In the genomic region with DNA sequence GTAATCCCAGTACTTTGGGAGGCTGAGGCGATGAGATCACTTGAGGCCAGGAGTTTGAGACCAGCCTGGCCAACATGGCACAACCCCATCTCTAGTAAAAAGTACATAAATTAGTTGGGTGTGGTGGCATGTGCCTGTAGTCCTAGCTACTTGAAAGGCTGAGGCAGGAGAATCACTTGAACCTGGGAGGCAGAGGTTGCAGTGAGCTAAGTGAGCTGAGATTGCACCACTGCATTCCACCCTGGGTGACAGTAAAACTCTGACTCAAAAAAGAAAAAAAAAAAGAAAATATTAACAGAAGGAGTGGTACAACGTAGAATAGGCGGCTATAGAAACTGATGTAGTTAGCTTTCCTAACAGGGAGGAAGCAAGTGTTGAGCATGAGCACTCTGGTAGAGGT, we compare ENCODE assay signal across 1 cellular context.
TF ChIP-seq lines count a peak whose summit lies in the region.

No MANE protein-coding gene starts in this region.

TF ChIP-seq in GM12878, 131 proteins besides CTCF, POLR2A, EP300 and RAD21 (continued from another document):
- TF ChIP-seq, protein P1, sequence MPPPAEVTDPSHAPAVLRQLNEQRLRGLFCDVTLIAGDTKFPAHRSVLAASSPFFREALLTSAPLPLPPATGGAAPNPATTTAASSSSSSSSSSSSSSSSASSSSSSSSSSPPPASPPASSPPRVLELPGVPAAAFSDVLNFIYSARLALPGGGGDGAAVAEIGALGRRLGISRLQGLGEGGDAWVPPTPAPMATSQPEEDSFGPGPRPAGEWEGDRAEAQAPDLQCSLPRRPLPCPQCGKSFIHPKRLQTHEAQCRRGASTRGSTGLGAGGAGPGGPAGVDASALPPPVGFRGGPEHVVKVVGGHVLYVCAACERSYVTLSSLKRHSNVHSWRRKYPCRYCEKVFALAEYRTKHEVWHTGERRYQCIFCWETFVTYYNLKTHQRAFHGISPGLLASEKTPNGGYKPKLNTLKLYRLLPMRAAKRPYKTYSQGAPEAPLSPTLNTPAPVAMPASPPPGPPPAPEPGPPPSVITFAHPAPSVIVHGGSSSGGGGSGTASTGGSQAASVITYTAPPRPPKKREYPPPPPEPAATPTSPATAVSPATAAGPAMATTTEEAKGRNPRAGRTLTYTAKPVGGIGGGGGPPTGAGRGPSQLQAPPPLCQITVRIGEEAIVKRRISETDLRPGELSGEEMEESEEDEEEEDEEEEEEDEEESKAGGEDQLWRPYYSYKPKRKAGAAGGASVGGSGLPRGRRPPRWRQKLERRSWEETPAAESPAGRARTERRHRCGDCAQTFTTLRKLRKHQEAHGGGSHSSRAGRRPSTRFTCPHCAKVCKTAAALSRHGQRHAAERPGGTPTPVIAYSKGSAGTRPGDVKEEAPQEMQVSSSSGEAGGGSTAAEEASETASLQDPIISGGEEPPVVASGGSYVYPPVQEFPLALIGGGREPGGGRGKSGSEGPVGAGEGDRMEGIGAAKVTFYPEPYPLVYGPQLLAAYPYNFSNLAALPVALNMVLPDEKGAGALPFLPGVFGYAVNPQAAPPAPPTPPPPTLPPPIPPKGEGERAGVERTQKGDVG (CRISPR knock-in tag; IDR thresholded peaks at IDR 0.05): no peak
- TF ChIP-seq CHD1 (IDR thresholded peaks at IDR 0.05; ENCODE audit: low read depth, low read length): no peak
- TF ChIP-seq, protein P2, sequence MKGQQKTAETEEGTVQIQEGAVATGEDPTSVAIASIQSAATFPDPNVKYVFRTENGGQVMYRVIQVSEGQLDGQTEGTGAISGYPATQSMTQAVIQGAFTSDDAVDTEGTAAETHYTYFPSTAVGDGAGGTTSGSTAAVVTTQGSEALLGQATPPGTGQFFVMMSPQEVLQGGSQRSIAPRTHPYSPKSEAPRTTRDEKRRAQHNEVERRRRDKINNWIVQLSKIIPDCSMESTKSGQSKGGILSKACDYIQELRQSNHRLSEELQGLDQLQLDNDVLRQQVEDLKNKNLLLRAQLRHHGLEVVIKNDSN (IDR thresholded peaks at IDR 0.05; ENCODE audit: borderline replicate concordance, extremely low read length, insufficient read depth, low read depth, low read length): no peak
- TF ChIP-seq SREBF2 (IDR thresholded peaks at IDR 0.05; ENCODE audit: low read length): no peak
- TF ChIP-seq POLR2AphosphoS5 (IDR thresholded peaks at IDR 0.05; ENCODE audit: low read length): no peak
- TF ChIP-seq SMAD5 (IDR thresholded peaks at IDR 0.05; ENCODE audit: low read depth): no peak
- no peak for TF ChIP-seq KDM1A (IDR thresholded peaks at IDR 0.05; ENCODE audit: borderline replicate concordance)
